16 cellular contexts compared by ENCODE assay signal in the genomic region with DNA sequence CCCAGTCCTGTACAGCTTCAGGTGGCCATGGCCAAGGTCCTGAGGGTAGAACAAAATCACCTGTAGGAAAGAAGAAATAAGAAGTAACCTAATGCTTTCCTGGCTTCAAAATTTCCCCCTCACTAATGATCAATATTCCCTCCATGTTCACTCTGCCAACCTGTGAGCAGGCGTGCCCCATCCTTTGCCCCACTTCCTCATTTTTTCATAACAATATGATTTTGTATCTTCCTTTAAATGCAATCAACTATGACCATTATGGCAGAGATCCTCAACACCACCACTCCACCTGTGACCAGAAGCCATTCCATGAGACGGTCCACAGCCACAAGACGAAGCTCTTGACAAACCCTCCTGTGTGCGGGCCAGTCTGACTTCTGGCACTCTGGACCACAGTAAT. TPM values are rescaled to one million over a fixed set of nuclear protein-coding genes. Genes with fewer than 3 reads are reported as not detected.
DNase-seq lines count a peak whose midpoint lies in the region; ATAC-seq, FAIRE-seq and TF ChIP-seq lines count a peak whose summit lies in the region.
"Had no signal": no experiment of that assay in that cellular context is flagged by ENCODE, and none has a peak within 500 bp of the region (broad histone marks: within the 10 kb centered on the region; RNA-seq: fewer than 3 reads in every experiment).

No MANE protein-coding gene starts in this region.

- no peak for TF ChIP-seq RAD21 in GM12878 (IDR thresholded peaks at IDR 0.05; ENCODE audit: insufficient read depth, low read depth, low read length)

- no peak overlapping the region for H3K4me3 Mint-ChIP-seq in activated naive CD8-positive, alpha-beta T cell treated with anti-CD3 and anti-CD28 coated beads, Interleukin-2, amount 50 U/mL, for 24 hours
- no peak overlapping the region for H3K4me3 Mint-ChIP-seq in activated naive CD8-positive, alpha-beta T cell treated with anti-CD3 and anti-CD28 coated beads for 36 hours
- H3K4me3 Mint-ChIP-seq: CD4-positive, alpha-beta T cell had no signal

- H3K4me1 ChIP-seq in GM12878 (ENCODE audit: control insufficient read depth, insufficient read depth, low read length) (no peaks in the 10 kb centered on the region), psoas muscle (peaks cover 17% of the 10 kb centered on the region)

- SMC1A ChIA-PET in GM12878 (lab: Charles Lee; ENCODE audit: uncharacterized antibody, unreplicated experiment), result no interaction called here

- FAIRE-seq in GM12878 (lab: Jason Lieb, UNC), result no peak
- FAIRE-seq: HepG2, HTR-8/SVneo had no signal

- CTCF ChIA-PET in GM12878 (lab: Yijun Ruan, JAX), result interaction anchor here (1.2 kb wide), 1 partner anchor 11 kb away, joined by 3 read pairs; no protein-coding TSS in a partner anchor

- no peak for TF ChIP-seq CTCF in GM12878 (IDR thresholded peaks at IDR 0.05 in 2 of 3, conservative IDR thresholded peaks at IDR 0.05 in 1 of 3; ENCODE audit: control insufficient read depth in 2 of 3, extremely low read depth in 1 of 3, insufficient read depth in 1 of 3, low read depth in 3 of 3, low read length in 3 of 3)
- TF ChIP-seq CTCF in psoas muscle (IDR thresholded peaks at IDR 0.05), result no peak

- POLR2A ChIA-PET in GM12878 (lab: Charles Lee), result interaction anchor here (0.5 kb wide), 1 partner anchor 14 kb away, joined by 6 read pairs; no protein-coding TSS in a partner anchor

- no peaks in the 10 kb centered on the region for H3K9me3 ChIP-seq in GM12878 (replicated peaks; ENCODE audit: control insufficient read depth, insufficient read depth, low read length)
- H3K9me3 ChIP-seq in psoas muscle, result no peaks in the 10 kb centered on the region

- no peak for TF ChIP-seq EP300 in GM12878 (IDR thresholded peaks at IDR 0.05; ENCODE audit: borderline replicate concordance in 1 of 2, control insufficient read depth in 1 of 2, low read depth in 2 of 2, low read length in 2 of 2)

- H3K79me2 ChIP-seq in GM12878 (ENCODE audit: control insufficient read depth, insufficient read depth, low read length), result no peaks in the 10 kb centered on the region

- peak overlapping the region; percentile 7 for H3K27ac Mint-ChIP-seq in activated naive CD8-positive, alpha-beta T cell treated with anti-CD3 and anti-CD28 coated beads, Interleukin-2, amount 50 U/mL, for 24 hours
- no peak overlapping the region for H3K27ac Mint-ChIP-seq in activated naive CD8-positive, alpha-beta T cell treated with anti-CD3 and anti-CD28 coated beads for 36 hours
- H3K27ac Mint-ChIP-seq: CD4-positive, alpha-beta T cell had no signal

- H2AFZ ChIP-seq in GM12878 (ENCODE audit: control insufficient read depth, low read depth, low read length), result no peak overlapping the region
- H2AFZ ChIP-seq: GM23248 had no signal

- TF ChIP-seq POLR2A in GM12878 (IDR thresholded peaks at IDR 0.05; ENCODE audit: low read depth, low read length), result no peak

- no peak overlapping the region for H3K9ac ChIP-seq in GM12878 (ENCODE audit: control insufficient read depth, insufficient read depth, low read length)
- H3K9ac ChIP-seq: GM23248 had no signal

- H3K27ac ChIP-seq in GM12878 (ENCODE audit: control insufficient read depth, insufficient read depth) (no peak overlapping the region), psoas muscle (peak overlapping the region; percentile 6)
- H3K27ac ChIP-seq: GM23248 had no signal

- H3K4me3 ChIP-seq in GM12878 (no peak overlapping the region), psoas muscle (no peak overlapping the region)
- H3K4me3 ChIP-seq: GM23248 had no signal

- H4K20me1 ChIP-seq in GM12878 (ENCODE audit: control insufficient read depth, insufficient read depth), result no peaks in the 10 kb centered on the region

- no peaks in the 10 kb centered on the region for H3K27me3 Mint-ChIP-seq in activated naive CD8-positive, alpha-beta T cell treated with anti-CD3 and anti-CD28 coated beads, Interleukin-2, amount 50 U/mL, for 24 hours
- H3K27me3 Mint-ChIP-seq in activated naive CD8-positive, alpha-beta T cell treated with anti-CD3 and anti-CD28 coated beads for 36 hours, result no peaks in the 10 kb centered on the region
- H3K27me3 Mint-ChIP-seq: CD4-positive, alpha-beta T cell had no signal

- no TSS peak for BruUV-seq in GM12878 (replicated peaks; lab: Mats Ljungman, UMichigan)

- H3K27me3 ChIP-seq in GM12878 (replicated peaks in 1 of 2; ENCODE audit: control insufficient read depth in 2 of 2, insufficient read depth in 2 of 2, low read length in 1 of 2), result no peaks in the 10 kb centered on the region
- H3K27me3 ChIP-seq in psoas muscle (ENCODE audit: insufficient read depth in 3 of 3, low read length in 2 of 3), result no peaks in the 10 kb centered on the region

- DNase-seq in activated naive CD8-positive, alpha-beta T cell treated with anti-CD3 and anti-CD28 coated beads, Interleukin-2, amount 50 U/mL, for 24 hours, result no peak
- no peak for DNase-seq in activated naive CD8-positive, alpha-beta T cell treated with anti-CD3 and anti-CD28 coated beads for 36 hours
- DNase-seq in GM12878 (ENCODE audit: low read depth, low spot score), result no peak
- DNase-seq in psoas muscle, result no peak
- no peak for DNase-seq in NCI-H2196 treated with DMSO at 0.1 percent for 48 hours (lab: John Stamatoyannopoulos, UW; ENCODE audit: unreplicated experiment)
- no peak for DNase-seq in NCI-H1436 treated with DMSO at 0.1 percent for 48 hours (lab: John Stamatoyannopoulos, UW)
- DNase-seq: ACHN; C1 segment of cervical spinal cord; Calu3; CD4-positive, alpha-beta T cell; DMS 273 treated with DMSO at 0.1 percent for 48 hours; GM23248; H7 had no signal

- H3K36me3 ChIP-seq in GM12878 (ENCODE audit: control insufficient read depth in 2 of 2, insufficient read depth in 2 of 2, low read length in 1 of 2) (peaks cover 0 to 4% of the 10 kb centered on the region in 2 experiments; a peak in 2 of 4 replicates), psoas muscle (ENCODE audit: insufficient read depth in 1 of 2, low read depth in 1 of 2) (peaks cover 12 to 87% of the 10 kb centered on the region in 2 donors)

- WGBS in GM12878 (ENCODE audit: insufficient coverage, insufficient replicate concordance, low lambda C conversion rate, missing lambda C conversion rate), result 97% methylated on average over 4 of the region's 4 CpGs
- 92 to 97% (median 97%) methylated on average over 4 of the region's 4 CpGs for WGBS in psoas muscle, 3 donors

- peaks cover 36% of the 10 kb centered on the region for H3K36me3 Mint-ChIP-seq in activated naive CD8-positive, alpha-beta T cell treated with anti-CD3 and anti-CD28 coated beads, Interleukin-2, amount 50 U/mL, for 24 hours (ENCODE audit: low read depth)
- H3K36me3 Mint-ChIP-seq in activated naive CD8-positive, alpha-beta T cell treated with anti-CD3 and anti-CD28 coated beads for 36 hours, result peaks cover 24% of the 10 kb centered on the region

- ATAC-seq in activated naive CD8-positive, alpha-beta T cell treated with anti-CD3 and anti-CD28 coated beads, Interleukin-2, amount 50 U/mL, for 24 hours, result no peak
- no peak for ATAC-seq in GM12878
- ATAC-seq in psoas muscle, result no peak
- no peak for ATAC-seq in HG02981 (IDR thresholded peaks at IDR 0.05; ENCODE audit: unreplicated experiment)
- ATAC-seq: HepG2 had no signal

- no peak overlapping the region for H3K4me2 ChIP-seq in GM12878 (ENCODE audit: control insufficient read depth, insufficient read depth)

- no peaks in the 10 kb centered on the region for H3K9me3 Mint-ChIP-seq in activated naive CD8-positive, alpha-beta T cell treated with anti-CD3 and anti-CD28 coated beads, Interleukin-2, amount 50 U/mL, for 24 hours
- H3K9me3 Mint-ChIP-seq in activated naive CD8-positive, alpha-beta T cell treated with anti-CD3 and anti-CD28 coated beads for 36 hours, result no peaks in the 10 kb centered on the region
- H3K9me3 Mint-ChIP-seq: CD4-positive, alpha-beta T cell had no signal

- RAD21 ChIA-PET in GM12878 (lab: Charles Lee; ENCODE audit: unreplicated experiment), result no interaction called here

- in situ Hi-C loops in GM12878 (cut with MboI), result no loop called here

- H3K4me1 Mint-ChIP-seq in activated naive CD8-positive, alpha-beta T cell treated with anti-CD3 and anti-CD28 coated beads, Interleukin-2, amount 50 U/mL, for 24 hours, result peaks cover 13% of the 10 kb centered on the region
- H3K4me1 Mint-ChIP-seq in activated naive CD8-positive, alpha-beta T cell treated with anti-CD3 and anti-CD28 coated beads for 36 hours, result peaks cover 9% of the 10 kb centered on the region

- intact Hi-C loops in GM12878 (cut with micrococcal nuclease; ENCODE audit: unreplicated experiment), result no loop called here
- intact Hi-C loops in psoas muscle (cut with DNase I), result no loop called here

RNA-seq across cellular contexts. Expression of gene MSS51, which starts 7.0 kb away (rescaled TPM):
- total RNA-seq in activated naive CD8-positive, alpha-beta T cell treated with anti-CD3 and anti-CD28 coated beads for 36 hours, result 1 to 10 TPM in 1 of 2 experiments, under 1 TPM in 1; 0.94 to 1.4 TPM
- 13.5 and 14.6 TPM in 2 replicates for total RNA-seq in GM12878 (2013; cell fraction: nucleolus; rRNA removed)
- total RNA-seq in GM12878 (2014; rRNA removed), result 1.6 and 2.1 TPM in 2 replicates
- total RNA-seq in GM12878 (2014; rRNA removed; fragmentation: Illumina TruSeq; extraction: Trizol), result 1.8 and 2.0 TPM in 2 replicates
- 1.2 and 1.5 TPM in 2 replicates for total RNA-seq in GM12878 (2021)
- 1.1 TPM for polyA plus RNA-seq in GM12878 (2011; ENCODE audit: low read depth)
- polyA plus RNA-seq in GM12878 (2011; rRNA removed), result 2.1 and 3.2 TPM in 2 replicates
- polyA plus RNA-seq in GM12878 (2011; cell fraction: cytosol; rRNA removed), result 1.1 and 1.2 TPM in 2 replicates
- polyA plus RNA-seq in GM12878 (2011; cell fraction: nucleus; rRNA removed), result 6.6 and 7.3 TPM in 2 replicates
- polyA plus RNA-seq in GM12878 (2012), result 0.97 and 1.8 TPM in 2 replicates
- 1.5 TPM in 2 replicates for polyA plus RNA-seq in GM12878 (2014; fragmentation: Illumina TruSeq; extraction: Trizol)
- under 1 TPM; 0.39 to 0.84 TPM for polyA plus RNA-seq in GM12878 (2014; fragmentation: Nextera tagmentation; extraction: Ambion mirVana)
- 1.9 and 2.5 TPM in 2 replicates for polyA plus RNA-seq in GM12878 (2014; rRNA removed)
- under 1 TPM; 0.06 to 0.59 TPM for polyA plus RNA-seq in GM12878 (2016; fragmentation: Nextera tagmentation; extraction: Ambion mirVana)
- 2.0 and 3.8 TPM in 2 replicates for polyA minus RNA-seq in GM12878 (2011; rRNA and poly(A)+ RNA removed)
- polyA minus RNA-seq in GM12878 (2011; cell fraction: cytosol; rRNA and poly(A)+ RNA removed), result not detected in 2 replicates
- 3.3 and 4.3 TPM in 2 replicates for polyA minus RNA-seq in GM12878 (2011; cell fraction: nucleus; rRNA and poly(A)+ RNA removed)
- total RNA-seq in psoas muscle, result 100 to 1,000 TPM in 2 of 4 donors, 10 to 100 TPM in 2; 17.0 to 253 (median 80.5) TPM
- polyA plus RNA-seq in psoas muscle, result 1 to 10 TPM; 2.0 to 8.9 (median 7.3) TPM

RNA-seq across cellular contexts. Expression of gene ANXA7, which starts 12.5 kb away (rescaled TPM):
- total RNA-seq in activated naive CD8-positive, alpha-beta T cell treated with anti-CD3 and anti-CD28 coated beads for 36 hours, result 100 to 1,000 TPM; 120 to 126 TPM
- 44.3 and 46.5 TPM in 2 replicates for total RNA-seq in GM12878 (2013; cell fraction: nucleolus; rRNA removed)
- total RNA-seq in GM12878 (2014; rRNA removed) (93.8 and 100 TPM in 2 replicates), GM12878 (2014; rRNA removed; fragmentation: Illumina TruSeq; extraction: Trizol) (101 TPM in 2 replicates), GM12878 (2021) (125 and 128 TPM in 2 replicates), psoas muscle (100 to 1,000 TPM; 134 to 205 (median 161) TPM)
- 48.1 TPM for polyA plus RNA-seq in GM12878 (2011; ENCODE audit: low read depth)
- polyA plus RNA-seq in GM12878 (2011; rRNA removed) (98.7 and 112 TPM in 2 replicates), GM12878 (2014; fragmentation: Illumina TruSeq; extraction: Trizol) (123 and 131 TPM in 2 replicates), GM12878 (2014; fragmentation: Nextera tagmentation; extraction: Ambion mirVana) (10 to 100 TPM; 70.6 to 75.8 TPM), GM12878 (2014; rRNA removed) (95.7 and 113 TPM in 2 replicates), GM12878 (2016; fragmentation: Nextera tagmentation; extraction: Ambion mirVana) (100 to 1,000 TPM; 177 to 184 TPM), psoas muscle (100 to 1,000 TPM in 1 of 3 donors, 10 to 100 TPM in 2; 69.0 to 166 (median 99.1) TPM)
- polyA plus RNA-seq in GM12878 (2011; cell fraction: cytosol; rRNA removed), result 75.3 and 89.2 TPM in 2 replicates
- polyA plus RNA-seq in GM12878 (2011; cell fraction: nucleus; rRNA removed), result 72.4 and 75.5 TPM in 2 replicates
- 58.3 and 63.7 TPM in 2 replicates for polyA plus RNA-seq in GM12878 (2012)
- polyA minus RNA-seq in GM12878 (2011; rRNA and poly(A)+ RNA removed), result 75.4 and 87.9 TPM in 2 replicates
- 31.1 and 43.9 TPM in 2 replicates for polyA minus RNA-seq in GM12878 (2011; cell fraction: cytosol; rRNA and poly(A)+ RNA removed)
- polyA minus RNA-seq in GM12878 (2011; cell fraction: nucleus; rRNA and poly(A)+ RNA removed), result 21.6 and 28.9 TPM in 2 replicates
